ENCODE assay signal across 9 cellular contexts in genomic region chr16:5025171-5025632, GRCh38. TPM values are rescaled to one million over a fixed set of nuclear protein-coding genes. Genes with fewer than 3 reads are reported as not detected.
DNase-seq lines count a peak whose midpoint lies in the region; ATAC-seq and TF ChIP-seq lines count a peak whose summit lies in the region.
"Had no signal": no experiment of that assay in that cellular context is flagged by ENCODE, and none has a peak within 500 bp of the region (broad histone marks: within the 10 kb centered on the region; RNA-seq: fewer than 3 reads in every experiment).

No MANE protein-coding gene starts in this region.

- H3K27me3 Mint-ChIP-seq in activated naive CD4-positive, alpha-beta T cell treated with anti-CD3 and anti-CD28 coated beads for 36 hours (ENCODE audit: low read depth): no peaks in the 10 kb centered on the region
- H3K27me3 Mint-ChIP-seq: CD4-positive, CD25-positive, alpha-beta regulatory T cell had no signal

- H3K27ac ChIP-seq in temporal lobe (ENCODE audit: low read depth, low read length): peak overlapping the region; percentile 63

- ATAC-seq in HG03045 (IDR thresholded peaks at IDR 0.05; ENCODE audit: unreplicated experiment) (no peak), GM18868 (IDR thresholded peaks at IDR 0.05; ENCODE audit: unreplicated experiment) (no peak)

- H3K4me3 Mint-ChIP-seq in activated naive CD4-positive, alpha-beta T cell treated with anti-CD3 and anti-CD28 coated beads for 36 hours: no peak overlapping the region
- H3K4me3 Mint-ChIP-seq: CD4-positive, CD25-positive, alpha-beta regulatory T cell had no signal

- H3K4me1 Mint-ChIP-seq in activated naive CD4-positive, alpha-beta T cell treated with anti-CD3 and anti-CD28 coated beads for 36 hours (ENCODE audit: low read depth): no peaks in the 10 kb centered on the region
- H3K4me1 Mint-ChIP-seq: CD4-positive, CD25-positive, alpha-beta regulatory T cell had no signal

- H3K4me3 ChIP-seq in fibroblast of the aortic adventitia (ENCODE audit: low read depth, low read length): no peak overlapping the region

- H3K27ac Mint-ChIP-seq in activated naive CD4-positive, alpha-beta T cell treated with anti-CD3 and anti-CD28 coated beads for 36 hours: no peak overlapping the region
- H3K27ac Mint-ChIP-seq: CD4-positive, CD25-positive, alpha-beta regulatory T cell had no signal

- intact Hi-C loops in activated naive CD4-positive, alpha-beta T cell treated with anti-CD3 and anti-CD28 coated beads for 36 hours (cut with micrococcal nuclease): no loop called here

- H3K9me3 Mint-ChIP-seq in activated naive CD4-positive, alpha-beta T cell treated with anti-CD3 and anti-CD28 coated beads for 36 hours: no peaks in the 10 kb centered on the region
- H3K9me3 Mint-ChIP-seq: CD4-positive, CD25-positive, alpha-beta regulatory T cell had no signal

- DNase-seq in activated naive CD4-positive, alpha-beta T cell treated with anti-CD3 and anti-CD28 coated beads for 36 hours: peak; percentile 11
- DNase-seq in activated naive CD4-positive, alpha-beta T cell (lab: John Stamatoyannopoulos, UW): no peak
- DNase-seq in NCI-H82 treated with DMSO at 0.1 percent for 48 hours (lab: John Stamatoyannopoulos, UW; ENCODE audit: unreplicated experiment) (peak; percentile 18), fibroblast of the aortic adventitia (ENCODE audit: low read depth) (no peak), GDM1 (lab: John Stamatoyannopoulos, UW) (no peak)

- peak; percentile 29 for TF ChIP-seq CTCF in fibroblast of the aortic adventitia (IDR thresholded peaks at IDR 0.05; ENCODE audit: insufficient read depth, low read length)

- CTCF ChIA-PET in activated naive CD4-positive, alpha-beta T cell treated with anti-CD3 and anti-CD28 coated beads for 36 hours (lab: Charles Lee): interaction anchor here (0.6 kb wide), 1 partner anchor 72 kb away, joined by 4 read pairs; no protein-coding TSS in a partner anchor

- peaks cover 2% of the 10 kb centered on the region for H3K36me3 Mint-ChIP-seq in activated naive CD4-positive, alpha-beta T cell treated with anti-CD3 and anti-CD28 coated beads for 36 hours (ENCODE audit: low read depth)
- H3K36me3 Mint-ChIP-seq: CD4-positive, CD25-positive, alpha-beta regulatory T cell had no signal

RNA-seq across cellular contexts. Expression of gene NAGPA, which starts 8.5 kb away (rescaled TPM):
- total RNA-seq in activated naive CD4-positive, alpha-beta T cell treated with anti-CD3 and anti-CD28 coated beads for 36 hours: 1 to 10 TPM; 5.8 to 7.9 TPM
- total RNA-seq in fibroblast of the aortic adventitia (ENCODE audit: low replicate concordance) (16.8 and 50.6 TPM in 2 replicates), temporal lobe (8.6 TPM)

RNA-seq across cellular contexts. Expression of gene C16orf89, which starts 40.6 kb away (rescaled TPM):
- total RNA-seq in activated naive CD4-positive, alpha-beta T cell treated with anti-CD3 and anti-CD28 coated beads for 36 hours: not detected
- total RNA-seq in fibroblast of the aortic adventitia (ENCODE audit: low replicate concordance) (1.6 and 4.6 TPM in 2 replicates), temporal lobe (7.9 TPM)
- total RNA-seq: CD4-positive, CD25-positive, alpha-beta regulatory T cell had no signal

RNA-seq across cellular contexts. Expression of gene ALG1, which starts 46.4 kb away (rescaled TPM):
- total RNA-seq in activated naive CD4-positive, alpha-beta T cell treated with anti-CD3 and anti-CD28 coated beads for 36 hours: 1 to 10 TPM; 8.6 to 8.9 TPM
- total RNA-seq in fibroblast of the aortic adventitia (ENCODE audit: low replicate concordance) (32.9 and 37.7 TPM in 2 replicates), temporal lobe (8.6 TPM)

Comparison
In these comparisons a context has a peak if more than half of its experiments do, and no peak if none do; other contexts are left out.
1. DNase-seq: peak in activated naive CD4-positive, alpha-beta T cell treated with anti-CD3 and anti-CD28 coated beads for 36 hours (single experiment) and NCI-H82 treated with DMSO at 0.1 percent for 48 hours (single experiment); none in activated naive CD4-positive, alpha-beta T cell (0 of 4), fibroblast of the aortic adventitia (single experiment) and GDM1 (single experiment).